Comparison of ENCODE assay signal across 26 cellular contexts in the genomic region with DNA sequence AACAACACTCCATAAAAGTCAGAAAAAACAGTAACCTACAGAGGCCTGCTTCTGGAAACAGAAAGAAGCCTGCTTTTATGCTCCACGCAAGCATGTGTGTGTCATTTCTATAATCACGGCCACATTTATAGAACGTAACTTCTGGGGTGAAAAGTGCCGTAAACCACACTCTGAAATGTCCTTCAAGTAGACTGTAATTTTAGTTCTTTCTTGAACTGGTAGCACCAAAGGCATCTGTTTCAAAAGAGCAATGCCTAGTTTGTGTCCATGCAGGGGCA. TPM values are rescaled to one million over a fixed set of nuclear protein-coding genes. Genes with fewer than 3 reads are reported as not detected.
A peak's percentile ranks its signal among the peaks of the same experiment; 100 is the strongest.
DNase-seq lines count a peak whose midpoint lies in the region; ATAC-seq, FAIRE-seq and TF ChIP-seq lines count a peak whose summit lies in the region.
"Had no signal": no experiment of that assay in that cellular context is flagged by ENCODE, and none has a peak within 500 bp of the region (broad histone marks: within the 10 kb centered on the region; RNA-seq: fewer than 3 reads in every experiment).

No MANE protein-coding gene starts in this region.

- H3K36me3 ChIP-seq in neuronal stem cell (replicated peaks in 1 of 2; ENCODE audit: control insufficient read depth in 2 of 2, insufficient read depth in 2 of 2, low read length in 2 of 2) (no peaks in the 10 kb centered on the region), suprapubic skin (no peaks in the 10 kb centered on the region), uterus (no peaks in the 10 kb centered on the region)
- H3K36me3 ChIP-seq: breast epithelium, neutrophil had no signal

- H3K27ac ChIP-seq in neuronal stem cell (replicated peaks; ENCODE audit: low read length) (no peak overlapping the region), suprapubic skin (no peak overlapping the region), uterus (no peak overlapping the region)
- H3K27ac ChIP-seq: breast epithelium, foreskin keratinocyte, neutrophil had no signal

- no peak overlapping the region for H2AK5ac ChIP-seq in neuronal stem cell (ENCODE audit: low read depth, low read length)

- H2BK15ac ChIP-seq in neuronal stem cell (ENCODE audit: low read length), result no peak overlapping the region

- intact Hi-C loops in uterus (cut with DNase I; ENCODE audit: low total_unique reads), result no loop called here

- H3K36me3 Mint-ChIP-seq in activated T-cell treated with anti-CD3 and anti-CD28 coated beads, Interleukin-2, amount 50 U/mL, for 4 hours (ENCODE audit: insufficient read depth), result peaks cover 7% of the 10 kb centered on the region
- peaks cover 6% of the 10 kb centered on the region for H3K36me3 Mint-ChIP-seq in activated T-helper 17 cell treated with anti-CD3 and anti-CD28 coated beads, Interleukin-2, amount 50 U/mL, for 72 hours (ENCODE audit: low read depth)
- H3K36me3 Mint-ChIP-seq: CD14-positive monocyte had no signal

- H2BK5ac ChIP-seq in neuronal stem cell (ENCODE audit: low read length), result no peak overlapping the region

- no peaks in the 10 kb centered on the region for H3K27me3 Mint-ChIP-seq in activated T-cell treated with anti-CD3 and anti-CD28 coated beads, Interleukin-2, amount 50 U/mL, for 4 hours (ENCODE audit: low read depth)
- H3K27me3 Mint-ChIP-seq in activated T-helper 17 cell treated with anti-CD3 and anti-CD28 coated beads, Interleukin-2, amount 50 U/mL, for 72 hours, result no peaks in the 10 kb centered on the region
- H3K27me3 Mint-ChIP-seq in stimulated activated naive CD8-positive, alpha-beta T cell treated with anti-CD3 and anti-CD28 coated beads, Interleukin-15, amount 100 ng/mL, for 72 hours, result no peaks in the 10 kb centered on the region
- H3K27me3 Mint-ChIP-seq: progenitor cell of endocrine pancreas, type B pancreatic cell had no signal

- no peak for TF ChIP-seq EP300 in suprapubic skin (IDR thresholded peaks at IDR 0.05)

- peaks cover 32% of the 10 kb centered on the region for H3K4me1 Mint-ChIP-seq in activated T-cell treated with anti-CD3 and anti-CD28 coated beads, Interleukin-2, amount 50 U/mL, for 4 hours (ENCODE audit: low read depth)
- no peaks in the 10 kb centered on the region for H3K4me1 Mint-ChIP-seq in activated T-helper 17 cell treated with anti-CD3 and anti-CD28 coated beads, Interleukin-2, amount 50 U/mL, for 72 hours
- H3K4me1 Mint-ChIP-seq in stimulated activated naive CD8-positive, alpha-beta T cell treated with anti-CD3 and anti-CD28 coated beads, Interleukin-15, amount 100 ng/mL, for 72 hours, result peaks cover 44% of the 10 kb centered on the region

- peak overlapping the region; percentile 41 for H3K27ac Mint-ChIP-seq in activated T-helper 17 cell treated with anti-CD3 and anti-CD28 coated beads, Interleukin-2, amount 50 U/mL, for 72 hours
- peak overlapping the region; percentile 93 to 95 for H3K27ac Mint-ChIP-seq in stimulated activated naive CD8-positive, alpha-beta T cell treated with anti-CD3 and anti-CD28 coated beads, Interleukin-15, amount 100 ng/mL, for 72 hours
- H3K27ac Mint-ChIP-seq: H9, type B pancreatic cell had no signal

- H4K91ac ChIP-seq in neuronal stem cell (ENCODE audit: low read depth, low read length, poor library complexity), result no peak overlapping the region

- FAIRE-seq in GM19239 (lab: Jason Lieb, UNC), result peak; percentile 53
- FAIRE-seq: colon, HTR-8/SVneo had no signal

- TF ChIP-seq CTCF in suprapubic skin (IDR thresholded peaks at IDR 0.05) (no peak), uterus (IDR thresholded peaks at IDR 0.05) (no peak)

- H3K27me3 ChIP-seq in neuronal stem cell (ENCODE audit: control insufficient read depth in 3 of 3, insufficient read depth in 3 of 3, low read depth in 1 of 3, low read length in 3 of 3) (no peaks in the 10 kb centered on the region), suprapubic skin (no peaks in the 10 kb centered on the region), uterus (no peaks in the 10 kb centered on the region)
- H3K27me3 ChIP-seq: breast epithelium, foreskin keratinocyte, neutrophil had no signal

- H3K4ac ChIP-seq in neuronal stem cell (ENCODE audit: low read length), result no peak overlapping the region

- H3K9me3 ChIP-seq in neuronal stem cell (replicated peaks in 1 of 2; ENCODE audit: control insufficient read depth in 2 of 2, insufficient read depth in 1 of 2, low read depth in 1 of 2, low read length in 2 of 2) (no peaks in the 10 kb centered on the region), suprapubic skin (no peaks in the 10 kb centered on the region), uterus (no peaks in the 10 kb centered on the region)
- H3K9me3 ChIP-seq: breast epithelium, neutrophil had no signal

- H3K4me2 ChIP-seq in neuronal stem cell (ENCODE audit: insufficient read depth, low read length, poor library complexity, severe bottlenecking), result no peak overlapping the region

- no peak overlapping the region for H3K14ac ChIP-seq in neuronal stem cell (ENCODE audit: low read length)

- H3K4me1 ChIP-seq in neuronal stem cell (ENCODE audit: control insufficient read depth in 2 of 2, insufficient read depth in 1 of 2, low read depth in 1 of 2, low read length in 2 of 2) (peaks cover 2 to 6% of the 10 kb centered on the region in 2 donors), suprapubic skin (no peaks in the 10 kb centered on the region), uterus (no peaks in the 10 kb centered on the region)
- H3K4me1 ChIP-seq: breast epithelium, foreskin keratinocyte had no signal

- ATAC-seq in activated T-cell treated with anti-CD3 and anti-CD28 coated beads, Interleukin-2, amount 50 U/mL, for 4 hours, result peak; percentile 55 to 68
- ATAC-seq in activated T-helper 17 cell treated with anti-CD3 and anti-CD28 coated beads, Interleukin-2, amount 50 U/mL, for 72 hours (replicated peaks), result peak; percentile 33
- ATAC-seq in stimulated activated naive CD8-positive, alpha-beta T cell treated with anti-CD3 and anti-CD28 coated beads, Interleukin-15, amount 100 ng/mL, for 72 hours, result peak; percentile 40
- ATAC-seq: esophagus mucosa, foreskin keratinocyte, sciatic nerve had no signal

- no peak overlapping the region for H4K8ac ChIP-seq in neuronal stem cell (ENCODE audit: low read depth, low read length)

- H3K4me3 ChIP-seq in neuronal stem cell (ENCODE audit: low read length in 2 of 2) (no peak overlapping the region), suprapubic skin (no peak overlapping the region), uterus (no peak overlapping the region)
- H3K4me3 ChIP-seq: breast epithelium had no signal

- H2BK120ac ChIP-seq in neuronal stem cell (ENCODE audit: low read depth, low read length), result no peak overlapping the region

- H3K23ac ChIP-seq in neuronal stem cell (ENCODE audit: low read depth, low read length, poor library complexity), result no peak overlapping the region

- no peaks in the 10 kb centered on the region for H3K79me1 ChIP-seq in neuronal stem cell (ENCODE audit: low read depth, low read length)

- no peak overlapping the region for H2AFZ ChIP-seq in neuronal stem cell (ENCODE audit: low read length)

- TF ChIP-seq POLR2A in suprapubic skin (IDR thresholded peaks at IDR 0.05) (no peak), uterus (IDR thresholded peaks at IDR 0.05) (no peak)

- H2BK12ac ChIP-seq in neuronal stem cell (ENCODE audit: low read length), result no peak overlapping the region

- H3K9me3 Mint-ChIP-seq in activated T-cell treated with anti-CD3 and anti-CD28 coated beads, Interleukin-2, amount 50 U/mL, for 4 hours, result no peaks in the 10 kb centered on the region
- H3K9me3 Mint-ChIP-seq in activated T-helper 17 cell treated with anti-CD3 and anti-CD28 coated beads, Interleukin-2, amount 50 U/mL, for 72 hours, result no peaks in the 10 kb centered on the region
- no peaks in the 10 kb centered on the region for H3K9me3 Mint-ChIP-seq in stimulated activated naive CD8-positive, alpha-beta T cell treated with anti-CD3 and anti-CD28 coated beads, Interleukin-15, amount 100 ng/mL, for 72 hours
- H3K9me3 Mint-ChIP-seq: CD14-positive monocyte, H9, type B pancreatic cell had no signal

- no peak overlapping the region for H3K4me3 Mint-ChIP-seq in activated T-cell treated with anti-CD3 and anti-CD28 coated beads, Interleukin-2, amount 50 U/mL, for 4 hours
- peak overlapping the region; percentile 26 for H3K4me3 Mint-ChIP-seq in activated T-helper 17 cell treated with anti-CD3 and anti-CD28 coated beads, Interleukin-2, amount 50 U/mL, for 72 hours
- peak overlapping the region; percentile 38 to 39 for H3K4me3 Mint-ChIP-seq in stimulated activated naive CD8-positive, alpha-beta T cell treated with anti-CD3 and anti-CD28 coated beads, Interleukin-15, amount 100 ng/mL, for 72 hours
- H3K4me3 Mint-ChIP-seq: CD14-positive monocyte, H9, type B pancreatic cell had no signal

- no peak for DNase-seq in activated T-cell treated with anti-CD3 and anti-CD28 coated beads, Interleukin-2, amount 50 U/mL, for 4 hours
- no peak for DNase-seq in activated T-cell treated with anti-CD3 and anti-CD28 coated beads, Interleukin-2, amount 50 U/mL, for 48 hours
- DNase-seq in GM19239 (ENCODE audit: insufficient read length, low spot score) (no peak), neuronal stem cell (ENCODE audit: low spot score) (no peak), suprapubic skin (ENCODE audit: low spot score in 2 of 2) (no peak), uterus (no peak)
- no peak for DNase-seq in stimulated activated naive CD8-positive, alpha-beta T cell treated with anti-CD3 and anti-CD28 coated beads, Interleukin-15, amount 100 ng/mL, for 72 hours
- DNase-seq: ACHN; activated CD4-positive, alpha-beta T cell treated with anti-CD3 and anti-CD28 coated beads, Interleukin-2, amount 50 U/mL, for 1 hour; amniotic stem cell; DMS 273 treated with DMSO at 0.1 percent for 48 hours; foreskin keratinocyte; H9; KG1; mammary epithelial cell; NCI-H1436 had no signal

- no CpG with 5 or more reads among the region's 4 CpGs for WGBS in neuronal stem cell (ENCODE audit: extremely low coverage in 2 of 2, insufficient read length in 2 of 2, insufficient replicate concordance in 1 of 2), 2 donors
- WGBS in suprapubic skin, result 93% methylated on average over 4 of the region's 4 CpGs

- H3K9ac ChIP-seq in neuronal stem cell (ENCODE audit: low read depth, low read length, poor library complexity), result no peak overlapping the region

- no peak overlapping the region for H3K18ac ChIP-seq in neuronal stem cell (ENCODE audit: low read length)

RNA-seq across cellular contexts. Expression of gene CMTM7, which starts 19.5 kb away (rescaled TPM):
- 10 to 100 TPM; 19.1 to 23.2 (median 21.3) TPM for total RNA-seq in activated T-cell treated with anti-CD3 and anti-CD28 coated beads, Interleukin-2, amount 50 U/mL, for 4 hours
- 10 to 100 TPM; 26.9 to 51.1 TPM for total RNA-seq in activated T-helper 17 cell treated with anti-CD3 and anti-CD28 coated beads, Interleukin-2, amount 50 U/mL, for 72 hours
- 48.3 TPM for polyA plus RNA-seq in neuronal stem cell (2013, experiment 1 of 2)
- 46.3 TPM for polyA plus RNA-seq in neuronal stem cell (2013, experiment 2 of 2)
- total RNA-seq in suprapubic skin, result 10 to 100 TPM in 2 of 4 donors, 1 to 10 TPM in 2; 7.5 to 14.7 (median 10.9) TPM
- 10 to 100 TPM in 3 of 4 donors, under 1 TPM in 1; 0.26 to 25.2 (median 13.3) TPM for total RNA-seq in uterus
